Comparison of ENCODE assay signal across 24 cellular contexts in genomic region chr1:40029608-40030007, GRCh38. TPM values are rescaled to one million over a fixed set of nuclear protein-coding genes. Genes with fewer than 3 reads are reported as not detected.
DNase-seq lines count a peak whose midpoint lies in the region; ATAC-seq and TF ChIP-seq lines count a peak whose summit lies in the region.
"Had no signal": no experiment of that assay in that cellular context is flagged by ENCODE, and none has a peak within 500 bp of the region (broad histone marks: within the 10 kb centered on the region; RNA-seq: fewer than 3 reads in every experiment).

No MANE protein-coding gene starts in this region.

- CTCF ChIA-PET in activated CD4-positive, alpha-beta T cell treated with anti-CD3 and anti-CD28 coated beads for 36 hours (lab: Charles Lee), result interaction anchor here (0.7 to 1.3 kb wide), 4 partner anchors 17 to 810 kb away, joined by 3 to 5 read pairs (median 4); no protein-coding TSS in a partner anchor

- no peaks in the 10 kb centered on the region for H3K79me2 ChIP-seq in osteoblast (ENCODE audit: insufficient read depth, low read length)

- H3K27me3 ChIP-seq in Peyer's patch (no peaks in the 10 kb centered on the region), transverse colon (no peaks in the 10 kb centered on the region), osteoblast (ENCODE audit: insufficient read depth, low read length) (no peaks in the 10 kb centered on the region)
- H3K27me3 ChIP-seq: ascending aorta had no signal

- peaks cover 20% of the 10 kb centered on the region for H3K4me1 Mint-ChIP-seq in activated CD4-positive, alpha-beta T cell treated with anti-CD3 and anti-CD28 coated beads for 36 hours
- H3K4me1 Mint-ChIP-seq in effector memory CD8-positive, alpha-beta T cell (ENCODE audit: low read depth in 2 of 2), result peaks cover 10 to 19% of the 10 kb centered on the region in 2 donors

- no peak overlapping the region for H3K4me2 ChIP-seq in osteoblast (ENCODE audit: insufficient read depth, low read length)

- peak in 1 of 6 experiments; percentile 22 for TF ChIP-seq CTCF in Peyer's patch (IDR thresholded peaks at IDR 0.05)
- TF ChIP-seq CTCF in transverse colon (IDR thresholded peaks at IDR 0.05), result peak in 1 of 5 experiments; percentile 13
- TF ChIP-seq CTCF in osteoblast (IDR thresholded peaks at IDR 0.05; ENCODE audit: extremely low read depth, low read depth, low read length), result no peak

- TF ChIP-seq EP300 in transverse colon (IDR thresholded peaks at IDR 0.05; ENCODE audit: low read depth), result no peak

- H3K9me3 ChIP-seq in Peyer's patch, result no peaks in the 10 kb centered on the region
- H3K9me3 ChIP-seq in transverse colon, result peaks cover 0 to 3% of the 10 kb centered on the region in 2 donors
- no peaks in the 10 kb centered on the region for H3K9me3 ChIP-seq in osteoblast (ENCODE audit: low read depth, low read length)
- H3K9me3 ChIP-seq: ascending aorta had no signal

- H3K4me3 ChIP-seq in Peyer's patch (no peak overlapping the region), transverse colon (no peak overlapping the region), osteoblast (ENCODE audit: insufficient read depth, low read length) (no peak overlapping the region)
- H3K4me3 ChIP-seq: ascending aorta had no signal

- no peaks in the 10 kb centered on the region for H4K20me1 ChIP-seq in osteoblast (ENCODE audit: insufficient read depth, low read length)

- in situ Hi-C loops in transverse colon (cut with MboI; ENCODE audit: low pct_ligation_motif_present in 1 of 4, low pct_unique_long_range_greater_than_20kb in 1 of 4, low sequenced_read_pairs in 3 of 4), result no loop called here

- H3K27ac Mint-ChIP-seq in activated CD4-positive, alpha-beta T cell treated with anti-CD3 and anti-CD28 coated beads for 36 hours, result no peak overlapping the region
- H3K27ac Mint-ChIP-seq in effector memory CD8-positive, alpha-beta T cell, result no peak overlapping the region
- H3K27ac Mint-ChIP-seq: activated CD8-positive, alpha-beta memory T cell treated with anti-CD3 and anti-CD28 coated beads, Interleukin-2, amount 10 ng/mL, durations not matched to agents 7 days and 5 days; activated naive CD4-positive, alpha-beta T cell treated with anti-CD3 and anti-CD28 coated beads, Interleukin-2, amount 50 U/mL, for 72 hours; activated T-helper 1 cell treated with anti-CD3 and anti-CD28 coated beads, Interleukin-12 subunit alpha, Interleukin-12 subunit beta, Interleukin-2, Interleukin-4 antibody, amounts not matched to agents 30 ng/mL and 10 ng/mL and 1 ng/mL, durations not matched to agents 14 hours and 24 hours and 36 hours had no signal

- H3K27ac ChIP-seq in Peyer's patch (peak overlapping the region in 3 of 4 donors; percentile 38 to 76 (median 73)), transverse colon (peak overlapping the region; percentile 74 to 81 (median 78)), osteoblast (ENCODE audit: low read depth, low read length) (no peak overlapping the region)
- H3K27ac ChIP-seq: ascending aorta, RWPE1 had no signal

- no peak overlapping the region for H2AFZ ChIP-seq in osteoblast (ENCODE audit: low read length)

- no peaks in the 10 kb centered on the region for H3K9me3 Mint-ChIP-seq in activated CD4-positive, alpha-beta T cell treated with anti-CD3 and anti-CD28 coated beads for 36 hours (ENCODE audit: low read depth)
- H3K9me3 Mint-ChIP-seq in effector memory CD8-positive, alpha-beta T cell, result no peaks in the 10 kb centered on the region

- no peaks in the 10 kb centered on the region for H3K36me3 Mint-ChIP-seq in activated CD4-positive, alpha-beta T cell treated with anti-CD3 and anti-CD28 coated beads for 36 hours (ENCODE audit: low read depth)
- H3K36me3 Mint-ChIP-seq in effector memory CD8-positive, alpha-beta T cell (ENCODE audit: insufficient read depth), result peaks cover 2% of the 10 kb centered on the region
- H3K36me3 Mint-ChIP-seq: activated CD8-positive, alpha-beta memory T cell treated with anti-CD3 and anti-CD28 coated beads, Interleukin-2, amount 10 ng/mL, durations not matched to agents 7 days and 5 days had no signal

- H3K27me3 Mint-ChIP-seq in activated CD4-positive, alpha-beta T cell treated with anti-CD3 and anti-CD28 coated beads for 36 hours, result no peaks in the 10 kb centered on the region
- H3K27me3 Mint-ChIP-seq in effector memory CD8-positive, alpha-beta T cell, result no peaks in the 10 kb centered on the region

- peak; percentile 16 for ATAC-seq in activated CD4-positive, alpha-beta T cell treated with anti-CD3 and anti-CD28 coated beads for 36 hours
- ATAC-seq in effector memory CD8-positive, alpha-beta T cell (replicated peaks), result peak; percentile 17
- no peak for ATAC-seq in GM21367 (IDR thresholded peaks at IDR 0.05; ENCODE audit: unreplicated experiment)
- ATAC-seq: activated CD8-positive, alpha-beta memory T cell treated with anti-CD3 and anti-CD28 coated beads, Interleukin-2, amount 10 ng/mL, durations not matched to agents 7 days and 5 days; activated naive CD4-positive, alpha-beta T cell treated with anti-CD3 and anti-CD28 coated beads, Interleukin-2, amount 50 U/mL, for 72 hours; sciatic nerve had no signal

- no peaks in the 10 kb centered on the region for H3K36me3 ChIP-seq in Peyer's patch
- H3K36me3 ChIP-seq in transverse colon, result no peaks in the 10 kb centered on the region
- no peaks in the 10 kb centered on the region for H3K36me3 ChIP-seq in osteoblast (ENCODE audit: insufficient read depth, low read length)
- H3K36me3 ChIP-seq: ascending aorta had no signal

- no peak for DNase-seq in activated CD4-positive, alpha-beta T cell treated with anti-CD3 and anti-CD28 coated beads for 36 hours
- DNase-seq in activated CD4-positive, alpha-beta T cell treated with anti-CD3 and anti-CD28 coated beads, Interleukin-2, amount 50 U/mL, for 1 hour, result no peak
- no peak for DNase-seq in Peyer's patch
- DNase-seq in effector memory CD8-positive, alpha-beta T cell, result no peak
- DNase-seq in transverse colon, result peak; percentile 24
- no peak for DNase-seq in D341Med (ENCODE audit: low spot score)
- no peak for DNase-seq in osteoblast (ENCODE audit: insufficient read length, low spot score, missing footprints)
- DNase-seq: activated CD4-positive, alpha-beta T cell treated with anti-CD3 and anti-CD28 coated beads for 4 hours; activated CD8-positive, alpha-beta memory T cell treated with anti-CD3 and anti-CD28 coated beads, Interleukin-2, amount 10 ng/mL, durations not matched to agents 7 days and 5 days; central memory CD4-positive, alpha-beta T cell; hypothalamus; Karpas-422; midbrain; NCI-H1105; NCI-H2081; NCI-H446; posterior cingulate gyrus; SW 1271 had no signal

- WGBS in transverse colon (ENCODE audit: low coverage in 1 of 2), 2 donors, result 52 to 59% methylated on average over 3 of the region's 3 CpGs

- TF ChIP-seq POLR2A in Peyer's patch (IDR thresholded peaks at IDR 0.05) (no peak), transverse colon (IDR thresholded peaks at IDR 0.05) (no peak)

- no peak overlapping the region for H3K4me3 Mint-ChIP-seq in activated CD4-positive, alpha-beta T cell treated with anti-CD3 and anti-CD28 coated beads for 36 hours
- H3K4me3 Mint-ChIP-seq in effector memory CD8-positive, alpha-beta T cell, result no peak overlapping the region
- H3K4me3 Mint-ChIP-seq: activated CD8-positive, alpha-beta memory T cell treated with anti-CD3 and anti-CD28 coated beads, Interleukin-2, amount 10 ng/mL, durations not matched to agents 7 days and 5 days; activated T-helper 1 cell treated with anti-CD3 and anti-CD28 coated beads, Interleukin-12 subunit alpha, Interleukin-12 subunit beta, Interleukin-2, Interleukin-4 antibody, amounts not matched to agents 30 ng/mL and 10 ng/mL and 1 ng/mL, durations not matched to agents 14 hours and 24 hours and 36 hours had no signal

- POLR2A ChIA-PET in activated CD4-positive, alpha-beta T cell treated with anti-CD3 and anti-CD28 coated beads for 36 hours (lab: Charles Lee), result interaction anchor here (0.8 kb wide), 1 partner anchor 10 kb away, joined by 7 read pairs; no protein-coding TSS in a partner anchor

- intact Hi-C loops in activated CD4-positive, alpha-beta T cell treated with anti-CD3 and anti-CD28 coated beads for 36 hours (cut with DNase I, micrococcal nuclease), result loop anchor here in 1 of 2 experiments (2.0 kb wide), 1 partner anchor 111 kb away; no protein-coding TSS in a partner anchor
- intact Hi-C loops in transverse colon (cut with DNase I; ENCODE audit: low total_unique reads), result no loop called here

- H3K4me1 ChIP-seq in Peyer's patch, result peaks cover 0 to 25% (median 0%) of the 10 kb centered on the region in 4 donors
- peaks cover 0 to 50% (median 12%) of the 10 kb centered on the region in 4 donors for H3K4me1 ChIP-seq in transverse colon
- H3K4me1 ChIP-seq in osteoblast (ENCODE audit: insufficient read depth, low read length), result peaks cover 14% of the 10 kb centered on the region
- H3K4me1 ChIP-seq: ascending aorta had no signal

RNA-seq across cellular contexts. Expression of gene CAP1, which starts 10.9 kb away (rescaled TPM):
- 100 to 1,000 TPM; 527 to 553 TPM for total RNA-seq in activated CD4-positive, alpha-beta T cell treated with anti-CD3 and anti-CD28 coated beads for 36 hours
- total RNA-seq in Peyer's patch (100 to 1,000 TPM; 135 to 229 (median 182) TPM), transverse colon (100 to 1,000 TPM in 3 of 4 donors, 10 to 100 TPM in 1; 81.0 to 290 (median 238) TPM), osteoblast (384 and 390 TPM in 2 replicates)
